Comparison of ENCODE assay signal across 1 cellular context in genomic region chr3:44355634-44356033, GRCh38.
TF ChIP-seq lines count a peak whose summit lies in the region.

No MANE protein-coding gene starts in this region.

TF ChIP-seq in K562, 482 proteins besides CTCF, POLR2A, EP300 and RAD21 (continued from another document and continues in another):
- peak; percentile 41; the same call in 1 of the 2 replicates for TF ChIP-seq VEZF1 (CRISPR knock-in tag; IDR thresholded peaks at IDR 0.05)
- 0 out of 4 replicates have a peak, but pooled peaks of 1 of the 2 experiments have one; percentile 12 for TF ChIP-seq RCOR1 (IDR thresholded peaks at IDR 0.05; ENCODE audit: borderline replicate concordance in 1 of 2, low read depth in 2 of 2, low read length in 2 of 2)
- no peak for TF ChIP-seq NFIC (IDR thresholded peaks at IDR 0.05)
- TF ChIP-seq SMARCA4 (IDR thresholded peaks at IDR 0.05) = peak; percentile 87
- TF ChIP-seq TAF9B (IDR thresholded peaks at IDR 0.05; ENCODE audit: partially characterized antibody) = peak; percentile 43
- peak; percentile 98 for TF ChIP-seq JUND (IDR thresholded peaks at IDR 0.05; ENCODE audit: borderline replicate concordance, low read depth, low read length)
- TF ChIP-seq JUND (tag; IDR thresholded peaks at IDR 0.05; ENCODE audit: borderline replicate concordance, low read depth, low read length) = peak; percentile 97
- TF ChIP-seq ZNF407 (IDR thresholded peaks at IDR 0.05; ENCODE audit: low read depth) = peak; percentile 83
- TF ChIP-seq TRIM28 (IDR thresholded peaks at IDR 0.05) = 0 out of 2 replicates have a peak, but pooled peaks have one; percentile 12
- 0 out of 2 replicates have a peak, but pooled peaks have one; percentile 20 for TF ChIP-seq KLF16 (IDR thresholded peaks at IDR 0.05)
- peak; percentile 58 for TF ChIP-seq NCOR1 (IDR thresholded peaks at IDR 0.05)
- no peak for TF ChIP-seq NR0B1 (IDR thresholded peaks at IDR 0.05; ENCODE audit: partially characterized antibody)
- TF ChIP-seq ZNF655 (CRISPR knock-in tag; IDR thresholded peaks at IDR 0.05) = no peak
- TF ChIP-seq SMARCE1 (IDR thresholded peaks at IDR 0.05) = peak; percentile 86
- no peak for TF ChIP-seq ZBTB33 (CRISPR knock-in tag; IDR thresholded peaks at IDR 0.05)
- TF ChIP-seq TBL1XR1 (IDR thresholded peaks at IDR 0.05; ENCODE audit: low read length in 2 of 2) = peak in 1 of 2 experiments; percentile 78; a peak in 1 of 4 replicates
- TF ChIP-seq TEAD4 (IDR thresholded peaks at IDR 0.05; ENCODE audit: low read length) = peak; percentile 61
- TF ChIP-seq TEAD4 (CRISPR knock-in tag; IDR thresholded peaks at IDR 0.05; ENCODE audit: borderline replicate concordance) = no peak
- peak; percentile 43 for TF ChIP-seq TAL1 (IDR thresholded peaks at IDR 0.05)
- peak; percentile 91 for TF ChIP-seq MEF2D (tag; conservative IDR thresholded peaks at IDR 0.05; ENCODE audit: low read depth)
- TF ChIP-seq DNMT1 (IDR thresholded peaks at IDR 0.05) = no peak
- 0 out of 2 replicates have a peak, but pooled peaks have one; percentile 21 for TF ChIP-seq PML (IDR thresholded peaks at IDR 0.05; ENCODE audit: low read length)
- peak; percentile 29 for TF ChIP-seq CCNT2 (IDR thresholded peaks at IDR 0.05; ENCODE audit: borderline replicate concordance, extremely low read depth, insufficient read length, low read depth, low read length)
- peak; percentile 55 for TF ChIP-seq HDAC3 (IDR thresholded peaks at IDR 0.05; ENCODE audit: borderline replicate concordance, partially characterized antibody)
- TF ChIP-seq LEF1 (IDR thresholded peaks at IDR 0.05) = peak; percentile 49; the same call in 1 of the 2 replicates
- no peak for TF ChIP-seq TSHZ1 (CRISPR knock-in tag; IDR thresholded peaks at IDR 0.05)
- no peak for TF ChIP-seq PRMT5 (CRISPR knock-in tag; IDR thresholded peaks at IDR 0.05)
- TF ChIP-seq ARID1B (IDR thresholded peaks at IDR 0.05) = peak; percentile 87
- no peak for TF ChIP-seq CGGBP1 (CRISPR knock-in tag; IDR thresholded peaks at IDR 0.05)
- 0 out of 2 replicates have a peak, but pooled peaks have one; percentile 24 for TF ChIP-seq POLR2AphosphoS5 (IDR thresholded peaks at IDR 0.05; ENCODE audit: control insufficient read depth, insufficient read depth, low read depth, low read length)
- TF ChIP-seq HDAC6 (IDR thresholded peaks at IDR 0.05; ENCODE audit: low read depth, low read length) = no peak
- TF ChIP-seq ATF2 (CRISPR knock-in tag; IDR thresholded peaks at IDR 0.05) = no peak
- TF ChIP-seq MYBL2 (IDR thresholded peaks at IDR 0.05; ENCODE audit: low read depth) = peak; percentile 33; the same call in 1 of the 2 replicates
- no peak for TF ChIP-seq MYBL2 (CRISPR knock-in tag; IDR thresholded peaks at IDR 0.05; ENCODE audit: borderline replicate concordance)
- peak; percentile 40; the same call in 1 of the 2 replicates for TF ChIP-seq MTA3 (IDR thresholded peaks at IDR 0.05; ENCODE audit: borderline replicate concordance)
- no peak for TF ChIP-seq ZNF253 (CRISPR knock-in tag; conservative IDR thresholded peaks at IDR 0.05)
- TF ChIP-seq MAZ (CRISPR knock-in tag; conservative IDR thresholded peaks at IDR 0.05 in 1 of 2, IDR thresholded peaks at IDR 0.05 in 1 of 2) = peak in 1 of 2 experiments; percentile 18; a peak in 1 of 4 replicates
- TF ChIP-seq HMBOX1 (IDR thresholded peaks at IDR 0.05) = peak; percentile 96
- TF ChIP-seq EP400 (IDR thresholded peaks at IDR 0.05) = peak; percentile 30; the same call in 1 of the 2 replicates
- no peak for TF ChIP-seq MYC (IDR thresholded peaks at IDR 0.05; ENCODE audit: low read depth, low read length)
- TF ChIP-seq MYC (CRISPR knock-in tag; IDR thresholded peaks at IDR 0.05; ENCODE audit: borderline replicate concordance, low read depth) = no peak
- TF ChIP-seq TCF3 (CRISPR knock-in tag; IDR thresholded peaks at IDR 0.05) = peak; percentile 64
